Comparison of ENCODE assay signal across 20 cellular contexts in genomic region chr4:2500547-2500946, GRCh38. TPM values are rescaled to one million over a fixed set of nuclear protein-coding genes. Genes with fewer than 3 reads are reported as not detected.
DNase-seq lines count a peak whose midpoint lies in the region; ATAC-seq and TF ChIP-seq lines count a peak whose summit lies in the region.
"Had no signal": no experiment of that assay in that cellular context is flagged by ENCODE, and none has a peak within 500 bp of the region (broad histone marks: within the 10 kb centered on the region; RNA-seq: fewer than 3 reads in every experiment).

No MANE protein-coding gene starts in this region.

- intact Hi-C loops in activated CD8-positive, alpha-beta T cell treated with anti-CD3 and anti-CD28 coated beads for 36 hours (cut with micrococcal nuclease): no loop called here

- POLR2A ChIA-PET in activated CD8-positive, alpha-beta T cell treated with anti-CD3 and anti-CD28 coated beads for 36 hours (lab: Charles Lee): interaction anchor here (1.4 to 1.7 kb wide), 2 partner anchors 9 to 16 kb away, joined by 3 to 5 read pairs; no protein-coding TSS in a partner anchor
- POLR2A ChIA-PET in activated CD8-positive, alpha-beta T cell treated with anti-CD3 and anti-CD28 coated beads, Interleukin-2, amount 10 ng/mL, durations not matched to agents 7 days and 5 days (lab: Charles Lee): interaction anchor here (0.6 kb wide), 1 partner anchor 11 kb away, joined by 3 read pairs; no protein-coding TSS in a partner anchor

- no peaks in the 10 kb centered on the region for H3K27me3 Mint-ChIP-seq in activated CD8-positive, alpha-beta T cell treated with anti-CD3 and anti-CD28 coated beads for 36 hours
- no peaks in the 10 kb centered on the region for H3K27me3 Mint-ChIP-seq in activated CD8-positive, alpha-beta T cell treated with anti-CD3 and anti-CD28 coated beads, Interleukin-2, amount 10 ng/mL, durations not matched to agents 7 days and 5 days (ENCODE audit: low read depth)
- H3K27me3 Mint-ChIP-seq in activated naive CD8-positive, alpha-beta T cell treated with anti-CD3 and anti-CD28 coated beads for 36 hours: no peaks in the 10 kb centered on the region
- no peaks in the 10 kb centered on the region for H3K27me3 Mint-ChIP-seq in glutamatergic neuron (ENCODE audit: unreplicated experiment)
- H3K27me3 Mint-ChIP-seq: activated CD4-positive, alpha-beta T cell treated with anti-CD3 and anti-CD28 coated beads, Interleukin-2, amount 10 ng/mL, durations not matched to agents 7 days and 5 days; B cell; naive thymus-derived CD4-positive, alpha-beta T cell had no signal

- peak overlapping the region; percentile 2 for H3K27ac Mint-ChIP-seq in activated CD8-positive, alpha-beta T cell treated with anti-CD3 and anti-CD28 coated beads for 36 hours
- H3K27ac Mint-ChIP-seq in activated CD8-positive, alpha-beta T cell treated with anti-CD3 and anti-CD28 coated beads, Interleukin-2, amount 10 ng/mL, durations not matched to agents 7 days and 5 days: no peak overlapping the region
- peak overlapping the region; percentile 31 for H3K27ac Mint-ChIP-seq in activated naive CD8-positive, alpha-beta T cell treated with anti-CD3 and anti-CD28 coated beads for 36 hours
- H3K27ac Mint-ChIP-seq in glutamatergic neuron (ENCODE audit: unreplicated experiment): no peak overlapping the region
- H3K27ac Mint-ChIP-seq: activated CD4-positive, alpha-beta T cell treated with anti-CD3 and anti-CD28 coated beads, Interleukin-2, amount 10 ng/mL, durations not matched to agents 7 days and 5 days; B cell; mesothelial cell of epicardium had no signal

- peak; percentile 57 for ATAC-seq in activated CD8-positive, alpha-beta T cell treated with anti-CD3 and anti-CD28 coated beads for 36 hours
- no peak for ATAC-seq in activated CD8-positive, alpha-beta T cell treated with anti-CD3 and anti-CD28 coated beads, Interleukin-2, amount 10 ng/mL, durations not matched to agents 7 days and 5 days
- ATAC-seq: naive thymus-derived CD4-positive, alpha-beta T cell had no signal

- CTCF ChIA-PET in activated CD8-positive, alpha-beta T cell treated with anti-CD3 and anti-CD28 coated beads for 36 hours (lab: Charles Lee): no interaction called here
- CTCF ChIA-PET in activated CD8-positive, alpha-beta T cell treated with anti-CD3 and anti-CD28 coated beads, Interleukin-2, amount 10 ng/mL, durations not matched to agents 7 days and 5 days (lab: Charles Lee): no interaction called here

- no peaks in the 10 kb centered on the region for H3K9me3 Mint-ChIP-seq in activated CD8-positive, alpha-beta T cell treated with anti-CD3 and anti-CD28 coated beads for 36 hours
- no peaks in the 10 kb centered on the region for H3K9me3 Mint-ChIP-seq in activated CD8-positive, alpha-beta T cell treated with anti-CD3 and anti-CD28 coated beads, Interleukin-2, amount 10 ng/mL, durations not matched to agents 7 days and 5 days (ENCODE audit: insufficient read depth)
- no peaks in the 10 kb centered on the region for H3K9me3 Mint-ChIP-seq in activated naive CD8-positive, alpha-beta T cell treated with anti-CD3 and anti-CD28 coated beads for 36 hours
- H3K9me3 Mint-ChIP-seq in glutamatergic neuron (ENCODE audit: unreplicated experiment): no peaks in the 10 kb centered on the region
- H3K9me3 Mint-ChIP-seq: activated CD4-positive, alpha-beta T cell treated with anti-CD3 and anti-CD28 coated beads, Interleukin-2, amount 10 ng/mL, durations not matched to agents 7 days and 5 days; CD8-positive, alpha-beta T cell; mesothelial cell of epicardium had no signal

- peaks cover 12% of the 10 kb centered on the region for H3K4me1 Mint-ChIP-seq in activated CD8-positive, alpha-beta T cell treated with anti-CD3 and anti-CD28 coated beads for 36 hours (ENCODE audit: low read depth)
- peaks cover 2% of the 10 kb centered on the region for H3K4me1 Mint-ChIP-seq in activated CD8-positive, alpha-beta T cell treated with anti-CD3 and anti-CD28 coated beads, Interleukin-2, amount 10 ng/mL, durations not matched to agents 7 days and 5 days (ENCODE audit: low read depth)
- peaks cover 7% of the 10 kb centered on the region for H3K4me1 Mint-ChIP-seq in activated naive CD8-positive, alpha-beta T cell treated with anti-CD3 and anti-CD28 coated beads for 36 hours
- H3K4me1 Mint-ChIP-seq in glutamatergic neuron (ENCODE audit: low read depth, unreplicated experiment): no peaks in the 10 kb centered on the region
- H3K4me1 Mint-ChIP-seq: mesothelial cell of epicardium had no signal

- TF ChIP-seq CTCF in activated CD8-positive, alpha-beta T cell treated with anti-CD3 and anti-CD28 coated beads for 36 hours (IDR thresholded peaks at IDR 0.05): no peak
- TF ChIP-seq CTCF in glutamatergic neuron (IDR thresholded peaks at IDR 0.05; ENCODE audit: partially characterized antibody, unreplicated experiment): no peak

- peak; percentile 20 for DNase-seq in activated CD8-positive, alpha-beta T cell treated with anti-CD3 and anti-CD28 coated beads for 36 hours
- DNase-seq in activated CD8-positive, alpha-beta T cell treated with anti-CD3 and anti-CD28 coated beads, Interleukin-2, amount 10 ng/mL, durations not matched to agents 7 days and 5 days: no peak
- DNase-seq in HT1080 (ENCODE audit: low read depth): peak; percentile 37
- no peak for DNase-seq in activated naive CD8-positive, alpha-beta T cell treated with anti-CD3 and anti-CD28 coated beads for 36 hours
- peak; percentile 26 for DNase-seq in myocyte (ENCODE audit: low read depth)
- DNase-seq in NCI-H2171 treated with DMSO at 0.1 percent for 48 hours (lab: John Stamatoyannopoulos, UW): no peak
- DNase-seq in glutamatergic neuron: no peak
- no peak for DNase-seq in HCEC 1CT
- DNase-seq: activated CD4-positive, alpha-beta T cell treated with anti-CD3 and anti-CD28 coated beads, Interleukin-2, amount 10 ng/mL, durations not matched to agents 7 days and 5 days; activated CD8-positive, alpha-beta memory T cell treated with anti-CD3 and anti-CD28 coated beads, Interleukin-2, amount 50 U/mL, for 48 hours; brain microvascular endothelial cell; CD8-positive, alpha-beta T cell; dorsolateral prefrontal cortex; MV-4-11; naive thymus-derived CD4-positive, alpha-beta T cell; NCI-H146; occipital lobe; trophoblast cell had no signal

- H3K4me3 Mint-ChIP-seq in activated CD8-positive, alpha-beta T cell treated with anti-CD3 and anti-CD28 coated beads for 36 hours: no peak overlapping the region
- no peak overlapping the region for H3K4me3 Mint-ChIP-seq in activated CD8-positive, alpha-beta T cell treated with anti-CD3 and anti-CD28 coated beads, Interleukin-2, amount 10 ng/mL, durations not matched to agents 7 days and 5 days
- H3K4me3 Mint-ChIP-seq in activated naive CD8-positive, alpha-beta T cell treated with anti-CD3 and anti-CD28 coated beads for 36 hours: no peak overlapping the region
- no peak overlapping the region for H3K4me3 Mint-ChIP-seq in glutamatergic neuron (ENCODE audit: unreplicated experiment)
- H3K4me3 Mint-ChIP-seq: activated CD4-positive, alpha-beta T cell treated with anti-CD3 and anti-CD28 coated beads, Interleukin-2, amount 10 ng/mL, durations not matched to agents 7 days and 5 days; B cell; CD8-positive, alpha-beta T cell; mesothelial cell of epicardium; naive thymus-derived CD4-positive, alpha-beta T cell had no signal

- H3K36me3 Mint-ChIP-seq in activated CD8-positive, alpha-beta T cell treated with anti-CD3 and anti-CD28 coated beads for 36 hours (ENCODE audit: low read depth): peaks cover 52% of the 10 kb centered on the region
- peaks cover 64% of the 10 kb centered on the region for H3K36me3 Mint-ChIP-seq in activated CD8-positive, alpha-beta T cell treated with anti-CD3 and anti-CD28 coated beads, Interleukin-2, amount 10 ng/mL, durations not matched to agents 7 days and 5 days (ENCODE audit: low read depth)
- H3K36me3 Mint-ChIP-seq in activated naive CD8-positive, alpha-beta T cell treated with anti-CD3 and anti-CD28 coated beads for 36 hours: peaks cover 30% of the 10 kb centered on the region
- H3K36me3 Mint-ChIP-seq in glutamatergic neuron (ENCODE audit: unreplicated experiment): no peaks in the 10 kb centered on the region

RNA-seq across cellular contexts. Expression of gene RNF4, which starts 31.6 kb away (rescaled TPM):
- total RNA-seq in activated CD8-positive, alpha-beta T cell treated with anti-CD3 and anti-CD28 coated beads for 36 hours: 10 to 100 TPM; 94.6 to 96.2 TPM
- 100 to 1,000 TPM; 105 to 118 TPM for total RNA-seq in activated CD8-positive, alpha-beta T cell treated with anti-CD3 and anti-CD28 coated beads, Interleukin-2, amount 10 ng/mL, durations not matched to agents 7 days and 5 days
- 77.4 and 97.7 TPM in 2 replicates for total RNA-seq in HT1080 (2014; rRNA removed; shearing (Covaris generic))
- 64.0 and 68.1 TPM in 2 replicates for polyA plus RNA-seq in HT1080 (2015; cell fraction: cytosol; rRNA removed)
- 57.1 and 60.3 TPM in 2 replicates for polyA plus RNA-seq in HT1080 (2015; cell fraction: nucleus; rRNA removed)
- total RNA-seq in activated naive CD8-positive, alpha-beta T cell treated with anti-CD3 and anti-CD28 coated beads for 36 hours: 10 to 100 TPM; 93.3 to 94.5 TPM
- total RNA-seq in myocyte (42.0 and 56.3 TPM in 2 replicates), glutamatergic neuron (ENCODE audit: unreplicated experiment) (73.6 TPM)
- 47.7 TPM for polyA plus RNA-seq in myocyte (2012)

RNA-seq across cellular contexts. Expression of gene FAM193A, which starts 35.9 kb away (rescaled TPM):
- 10 to 100 TPM; 22.4 to 22.9 TPM for total RNA-seq in activated CD8-positive, alpha-beta T cell treated with anti-CD3 and anti-CD28 coated beads for 36 hours
- 10 to 100 TPM; 31.9 to 33.0 TPM for total RNA-seq in activated CD8-positive, alpha-beta T cell treated with anti-CD3 and anti-CD28 coated beads, Interleukin-2, amount 10 ng/mL, durations not matched to agents 7 days and 5 days
- 10.1 and 11.1 TPM in 2 replicates for total RNA-seq in HT1080 (2014; rRNA removed; shearing (Covaris generic))
- polyA plus RNA-seq in HT1080 (2015; cell fraction: cytosol; rRNA removed): 12.1 and 12.4 TPM in 2 replicates
- 22.8 and 26.1 TPM in 2 replicates for polyA plus RNA-seq in HT1080 (2015; cell fraction: nucleus; rRNA removed)
- total RNA-seq in activated naive CD8-positive, alpha-beta T cell treated with anti-CD3 and anti-CD28 coated beads for 36 hours: 10 to 100 TPM; 18.9 TPM
- 13.9 and 15.2 TPM in 2 replicates for total RNA-seq in myocyte
- 12.9 TPM for polyA plus RNA-seq in myocyte (2012)
- 56.1 TPM for total RNA-seq in glutamatergic neuron (ENCODE audit: unreplicated experiment)

Comparison
In these comparisons a context has a peak if more than half of its experiments do, and no peak if none do; other contexts are left out.
1. DNase-seq: peak in activated CD8-positive, alpha-beta T cell treated with anti-CD3 and anti-CD28 coated beads for 36 hours (single experiment), HT1080 (single experiment) and myocyte (single experiment); none in activated CD8-positive, alpha-beta T cell treated with anti-CD3 and anti-CD28 coated beads, Interleukin-2, amount 10 ng/mL, durations not matched to agents 7 days and 5 days (single experiment), activated naive CD8-positive, alpha-beta T cell treated with anti-CD3 and anti-CD28 coated beads for 36 hours (single experiment), NCI-H2171 treated with DMSO at 0.1 percent for 48 hours (single experiment), glutamatergic neuron (single experiment) and HCEC 1CT (single experiment).
2. H3K27ac Mint-ChIP-seq: peak in activated CD8-positive, alpha-beta T cell treated with anti-CD3 and anti-CD28 coated beads for 36 hours (single experiment) and activated naive CD8-positive, alpha-beta T cell treated with anti-CD3 and anti-CD28 coated beads for 36 hours (single experiment); none in activated CD8-positive, alpha-beta T cell treated with anti-CD3 and anti-CD28 coated beads, Interleukin-2, amount 10 ng/mL, durations not matched to agents 7 days and 5 days (single experiment) and glutamatergic neuron (single experiment).